ENCODE assay signal across 8 cellular contexts in the genomic region with DNA sequence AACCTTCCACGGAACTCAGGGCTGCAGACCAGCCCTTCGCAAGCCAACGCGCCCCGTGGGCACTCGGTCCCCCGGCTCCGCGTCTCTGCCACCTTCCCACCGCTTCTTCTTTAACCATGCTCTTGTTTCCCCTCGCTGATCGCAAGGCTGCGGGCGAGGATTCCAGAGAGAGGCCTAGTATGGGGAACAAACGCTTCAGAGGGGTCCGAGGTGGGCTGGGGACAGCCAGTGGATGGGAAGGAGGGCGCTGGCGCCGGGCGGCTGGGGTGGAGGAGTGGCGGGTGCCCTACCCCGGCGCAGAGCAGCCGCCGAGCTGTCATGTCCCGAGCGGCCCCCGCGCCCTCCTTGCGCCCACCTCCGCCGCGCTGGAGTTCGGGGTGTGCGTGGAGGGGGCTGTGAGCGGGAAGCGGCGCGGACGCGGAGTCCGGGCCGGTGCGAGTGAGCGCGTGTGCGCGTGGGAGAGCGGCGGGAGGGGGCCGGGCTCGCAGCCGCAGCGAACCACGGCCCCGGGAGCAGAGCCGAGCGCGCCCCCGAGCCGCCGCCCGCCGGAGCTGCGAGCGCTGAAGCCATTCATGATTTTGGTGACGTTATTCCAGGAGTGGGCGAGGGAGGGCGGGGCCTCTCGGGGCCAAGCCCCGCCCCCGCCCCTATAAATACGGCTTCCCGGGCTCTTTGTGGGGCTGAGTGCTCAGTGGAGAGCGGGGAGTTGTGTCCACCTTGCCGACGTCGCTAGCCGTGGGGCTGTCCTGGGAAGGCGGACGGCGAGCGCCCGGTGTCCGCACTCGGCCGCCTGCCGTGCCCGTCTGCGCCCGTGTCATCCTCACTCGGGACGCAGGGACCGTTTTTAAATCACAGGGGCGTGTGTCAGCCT. TPM values are rescaled to one million over a fixed set of nuclear protein-coding genes. Genes with fewer than 3 reads are reported as not detected.
DNase-seq lines count a peak whose midpoint lies in the region; ATAC-seq and TF ChIP-seq lines count a peak whose summit lies in the region.

A gene (plus strand): TSS at position 680 of the 871 bp plus-strand sequence. CDS start 205 bp downstream, outside the sequence.

- no peaks in the 10 kb centered on the region for H3K27me3 Mint-ChIP-seq in natural killer cell (ENCODE audit: low read depth in 2 of 2)

- DNase-seq in AG20443 (ENCODE audit: low spot score) (peak; percentile 95), fibroblast of peridontal ligament (ENCODE audit: extremely low read depth) (peak; percentile 75), natural killer cell (peak; percentile 84)
- DNase-seq in activated T-helper 1 cell treated with anti-CD3 and anti-CD28 coated beads, Interleukin-2, amount 50 U/mL, for 16 hours (ENCODE audit: low read depth in 1 of 2, low spot score in 1 of 2) = peak; percentile 75 to 90
- peak; percentile 85 for DNase-seq in stimulated activated naive CD4-positive, alpha-beta T cell treated with Interleukin-2 at 50 U/mL for 16 hours (lab: John Stamatoyannopoulos, UW)

- H3K4me1 Mint-ChIP-seq in natural killer cell = peaks cover 53 to 73% of the 10 kb centered on the region in 2 donors

- peak within 1 kb of the TSS; percentile 85 to 93 for H3K27ac Mint-ChIP-seq in natural killer cell

- H3K9me3 Mint-ChIP-seq in natural killer cell = no peaks in the 10 kb centered on the region

- no peak for TF ChIP-seq CTCF in natural killer cell (IDR thresholded peaks at IDR 0.05)

- H3K36me3 Mint-ChIP-seq in natural killer cell = no peaks in the 10 kb centered on the region

- ATAC-seq in GM19324 (IDR thresholded peaks at IDR 0.05; ENCODE audit: low FRiP score, unreplicated experiment) (peak; percentile 46), HG03558 (IDR thresholded peaks at IDR 0.05; ENCODE audit: extremely low read depth, unreplicated experiment) (peak; percentile 33), natural killer cell (peak; percentile 59 to 82 (median 66))

- intact Hi-C loops in natural killer cell (cut with micrococcal nuclease) = loop anchor here (1.0 to 5.0 kb wide), 4 partner anchors 69 to 216 kb away; a partner anchor contains a TSS

- peak within 1 kb of the TSS; percentile 94 for H3K4me3 Mint-ChIP-seq in natural killer cell

TF ChIP-seq in PFSK-1, 5 proteins besides CTCF, POLR2A, EP300 and RAD21:
- TF ChIP-seq SIN3A (IDR thresholded peaks at IDR 0.05; ENCODE audit: borderline replicate concordance, insufficient read depth, low read length) = peak; percentile 37; the same call in 1 of the 2 replicates
- peak; percentile 86; the same call in 1 of the 2 replicates for TF ChIP-seq TAF1 (IDR thresholded peaks at IDR 0.05; ENCODE audit: borderline replicate concordance, insufficient read depth, low read length)
- TF ChIP-seq POLR2AphosphoS5 (IDR thresholded peaks at IDR 0.05; ENCODE audit: low read depth, low read length) = peak; percentile 99
- TF ChIP-seq, protein P1, sequence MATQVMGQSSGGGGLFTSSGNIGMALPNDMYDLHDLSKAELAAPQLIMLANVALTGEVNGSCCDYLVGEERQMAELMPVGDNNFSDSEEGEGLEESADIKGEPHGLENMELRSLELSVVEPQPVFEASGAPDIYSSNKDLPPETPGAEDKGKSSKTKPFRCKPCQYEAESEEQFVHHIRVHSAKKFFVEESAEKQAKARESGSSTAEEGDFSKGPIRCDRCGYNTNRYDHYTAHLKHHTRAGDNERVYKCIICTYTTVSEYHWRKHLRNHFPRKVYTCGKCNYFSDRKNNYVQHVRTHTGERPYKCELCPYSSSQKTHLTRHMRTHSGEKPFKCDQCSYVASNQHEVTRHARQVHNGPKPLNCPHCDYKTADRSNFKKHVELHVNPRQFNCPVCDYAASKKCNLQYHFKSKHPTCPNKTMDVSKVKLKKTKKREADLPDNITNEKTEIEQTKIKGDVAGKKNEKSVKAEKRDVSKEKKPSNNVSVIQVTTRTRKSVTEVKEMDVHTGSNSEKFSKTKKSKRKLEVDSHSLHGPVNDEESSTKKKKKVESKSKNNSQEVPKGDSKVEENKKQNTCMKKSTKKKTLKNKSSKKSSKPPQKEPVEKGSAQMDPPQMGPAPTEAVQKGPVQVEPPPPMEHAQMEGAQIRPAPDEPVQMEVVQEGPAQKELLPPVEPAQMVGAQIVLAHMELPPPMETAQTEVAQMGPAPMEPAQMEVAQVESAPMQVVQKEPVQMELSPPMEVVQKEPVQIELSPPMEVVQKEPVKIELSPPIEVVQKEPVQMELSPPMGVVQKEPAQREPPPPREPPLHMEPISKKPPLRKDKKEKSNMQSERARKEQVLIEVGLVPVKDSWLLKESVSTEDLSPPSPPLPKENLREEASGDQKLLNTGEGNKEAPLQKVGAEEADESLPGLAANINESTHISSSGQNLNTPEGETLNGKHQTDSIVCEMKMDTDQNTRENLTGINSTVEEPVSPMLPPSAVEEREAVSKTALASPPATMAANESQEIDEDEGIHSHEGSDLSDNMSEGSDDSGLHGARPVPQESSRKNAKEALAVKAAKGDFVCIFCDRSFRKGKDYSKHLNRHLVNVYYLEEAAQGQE (IDR thresholded peaks at IDR 0.05; ENCODE audit: insufficient read depth in 1 of 2, low read depth in 2 of 2, low read length in 2 of 2) = no peak
TF ChIP-seq in PFSK-1: peak in this region for 3.

RNA-seq across cellular contexts. Expression of the gene that starts here (rescaled TPM):
- 25.6 TPM for polyA plus RNA-seq in PFSK-1 (2012; ENCODE audit: insufficient read length, low read depth)
- total RNA-seq in natural killer cell = 100 to 1,000 TPM; 157 to 197 (median 158) TPM

Comparison
In these comparisons a context has a peak if more than half of its experiments do, and no peak if none do; other contexts are left out.
1. Peak in every context shown above with its lines: DNase-seq and ATAC-seq.